ENCODE assay signal across 28 cellular contexts in the genomic region with DNA sequence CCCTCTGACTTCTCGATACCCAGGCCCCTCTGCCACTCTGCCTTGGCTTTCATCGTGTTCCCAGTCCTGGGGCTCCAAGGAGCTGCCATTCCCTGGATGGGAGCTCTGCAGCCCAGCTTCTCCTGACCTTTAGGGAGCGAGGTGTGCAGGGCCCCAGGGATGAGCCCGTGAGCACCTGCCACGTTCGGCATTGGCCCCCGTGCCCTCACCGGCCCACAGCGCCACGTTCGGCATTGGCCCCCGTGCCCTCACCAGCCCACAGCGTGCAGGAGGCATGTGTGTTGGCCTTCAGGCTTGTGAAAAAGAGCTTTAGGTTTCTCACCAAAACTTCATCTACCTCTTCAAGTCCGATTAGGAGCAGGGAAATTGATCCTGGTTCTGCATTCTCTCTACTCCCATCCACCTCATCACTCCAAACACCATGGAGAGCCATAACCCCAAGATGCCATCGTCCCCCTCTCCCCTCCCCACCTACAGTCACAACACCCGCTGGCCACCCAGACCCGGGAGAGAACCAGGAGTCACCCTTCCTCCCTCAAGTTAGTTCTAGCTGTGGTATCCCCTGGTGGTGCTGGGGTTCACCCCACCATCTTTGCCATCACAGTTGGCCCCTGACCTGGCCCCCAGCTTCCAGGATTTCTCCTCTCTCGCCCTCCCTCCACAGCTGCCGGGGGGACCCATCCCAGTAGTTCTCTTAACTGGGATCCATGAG.
"Had no signal": no experiment of that assay in that cellular context is flagged by ENCODE, and none has a peak within 500 bp of the region (broad histone marks: within the 10 kb centered on the region; RNA-seq: fewer than 3 reads in every experiment).

No MANE protein-coding gene starts in this region.

- H3K27ac ChIP-seq: ascending aorta, breast epithelium, cardiac muscle cell, coronary artery, dorsolateral prefrontal cortex, esophagus muscularis mucosa, foreskin keratinocyte, gastrocnemius medialis, heart left ventricle had no signal

- H3K36me3 ChIP-seq: gastrocnemius medialis had no signal

- ATAC-seq: activated naive CD4-positive, alpha-beta T cell treated with anti-CD3 and anti-CD28 coated beads, Interleukin-2, amount 50 U/mL, for 72 hours; activated T-cell treated with anti-CD3 and anti-CD28 coated beads, Interleukin-2, amount 50 U/mL, for 72 hours; foreskin keratinocyte; gastrocnemius medialis; heart left ventricle; T-helper 17 cell had no signal

- DNase-seq: activated CD4-positive, alpha-beta memory T cell treated with anti-CD3 and anti-CD28 coated beads, Interleukin-2, amount 10 ng/mL, durations not matched to agents 7 days and 5 days; activated CD4-positive, alpha-beta T cell treated with anti-CD3 and anti-CD28 coated beads for 4 hours; activated CD4-positive, alpha-beta T cell treated with anti-CD3 and anti-CD28 coated beads, Interleukin-2, amount 10 ng/mL, durations not matched to agents 7 days and 5 days; activated CD4-positive, alpha-beta T cell treated with anti-CD3 and anti-CD28 coated beads, Interleukin-2, amount 50 U/mL, for 4 hours; activated CD4-positive, CD25-positive, alpha-beta regulatory T cell; activated CD4-positive, CD25-positive, alpha-beta regulatory T cell treated with anti-CD3 and anti-CD28 coated beads, Interleukin-2, amount 50 U/mL, for 72 hours; activated CD8-positive, alpha-beta memory T cell treated with anti-CD3 and anti-CD28 coated beads, Interleukin-2, amount 50 U/mL, for 48 hours; activated naive CD4-positive, alpha-beta T cell treated with anti-CD3 and anti-CD28 coated beads, Interleukin-2, amount 10 ng/mL, durations not matched to agents 7 days and 5 days; activated naive CD8-positive, alpha-beta T cell treated with anti-CD3 and anti-CD28 coated beads, Interleukin-2, amount 10 ng/mL, durations not matched to agents 7 days and 5 days; activated T-cell treated with anti-CD3 and anti-CD28 coated beads for 4 hours; activated T-cell treated with anti-CD3 and anti-CD28 coated beads, Interleukin-2, amount 50 U/mL, for 24 hours; activated T-cell treated with anti-CD3 and anti-CD28 coated beads, Interleukin-2, amount 50 U/mL, for 72 hours; dorsolateral prefrontal cortex; effector memory CD4-positive, alpha-beta T cell; erythroblast; foreskin keratinocyte; gastrocnemius medialis; glutamatergic neuron; heart left ventricle; T-helper 1 cell; T-helper 17 cell; T1000 had no signal

- H3K4me3 ChIP-seq: ascending aorta, breast epithelium, cardiac muscle cell, coronary artery, dorsolateral prefrontal cortex, esophagus muscularis mucosa, gastrocnemius medialis, heart left ventricle had no signal

- H3K27me3 ChIP-seq: ascending aorta, breast epithelium, cardiac muscle cell, dorsolateral prefrontal cortex, esophagus muscularis mucosa, foreskin keratinocyte, gastrocnemius medialis, heart left ventricle had no signal

- H3K9me3 ChIP-seq: ascending aorta, breast epithelium, esophagus muscularis mucosa, gastrocnemius medialis, heart left ventricle had no signal

- H3K4me1 ChIP-seq: ascending aorta, breast epithelium, esophagus muscularis mucosa, foreskin keratinocyte, gastrocnemius medialis, heart left ventricle had no signal
